ENCODE assay signal across 8 cellular contexts in the genomic region with DNA sequence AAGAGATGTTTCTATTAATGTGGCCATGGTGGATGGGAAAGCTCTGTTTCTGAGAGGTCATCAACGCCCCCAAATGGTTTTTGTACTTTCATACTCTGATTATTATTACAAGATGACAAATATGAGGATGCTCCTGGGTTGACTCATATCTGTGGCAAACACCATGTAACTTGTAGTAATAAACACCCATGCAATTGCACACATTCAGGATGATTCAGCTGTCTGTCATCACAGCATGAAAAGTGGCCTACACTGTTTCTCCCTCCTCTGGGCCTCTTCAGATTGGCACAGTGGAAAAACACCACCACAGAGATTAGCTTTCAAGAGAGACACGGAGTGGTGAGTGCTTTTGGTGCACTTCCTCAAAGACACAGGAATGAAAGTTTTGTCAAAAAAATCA.
DNase-seq lines count a peak whose midpoint lies in the region; ATAC-seq and TF ChIP-seq lines count a peak whose summit lies in the region.

No MANE protein-coding gene starts in this region.

- no peak overlapping the region for H3K4me3 ChIP-seq in AG04450 (ENCODE audit: low read depth, low read length)

- CTCF ChIA-PET in AG04450 (lab: Charles Lee) = interaction anchor here (1.1 to 1.5 kb wide), 3 partner anchors 112 to 142 kb away, joined by 4 to 7 read pairs (median 4); no protein-coding TSS in a partner anchor

- DNase-seq in AG04450 (ENCODE audit: low read depth, low spot score) = peak; percentile 91
- peak; percentile 39 to 74 for DNase-seq in NOMO-1 (lab: John Stamatoyannopoulos, UW; ENCODE audit: unreplicated experiment in 2 of 2)
- DNase-seq in fibroblast of gingiva (ENCODE audit: low read depth) = peak; percentile 94
- DNase-seq in NCI-H1092 (lab: John Stamatoyannopoulos, UW) = no peak
- no peak for DNase-seq in SKM-1 (lab: John Stamatoyannopoulos, UW; ENCODE audit: unreplicated experiment)
- DNase-seq in NCI-H146 treated with DMSO at 0.1 percent for 48 hours (lab: John Stamatoyannopoulos, UW; ENCODE audit: unreplicated experiment) = no peak
- no peak for DNase-seq in mucosa of gallbladder (ENCODE audit: low spot score)

- POLR2A ChIA-PET in AG04450 (lab: Yijun Ruan, JAX) = interaction anchor here (0.9 to 1.3 kb wide), 4 partner anchors 25 to 113 kb away, joined by 3 to 7 read pairs (median 3); no protein-coding TSS in a partner anchor

- ATAC-seq in GM19351 (IDR thresholded peaks at IDR 0.05; ENCODE audit: unreplicated experiment) = peak; percentile 92

- no peaks in the 10 kb centered on the region for H3K9me3 ChIP-seq in AG04450 (ENCODE audit: control insufficient read depth, insufficient read depth, low read length)

- H3K27ac ChIP-seq in AG04450 (ENCODE audit: low read depth, low read length) = peak overlapping the region; percentile 84

- no peak for TF ChIP-seq CTCF in AG04450 (IDR thresholded peaks at IDR 0.05; ENCODE audit: low read depth, low read length)

- H3K27me3 ChIP-seq in AG04450 (ENCODE audit: control insufficient read depth, insufficient read depth, low read length) = no peaks in the 10 kb centered on the region

Comparison
In these comparisons a context has a peak if more than half of its experiments do, and no peak if none do; other contexts are left out.
1. DNase-seq: peak in AG04450 (single experiment), NOMO-1 (2 of 2) and fibroblast of gingiva (single experiment); none in NCI-H1092 (single experiment), SKM-1 (single experiment), NCI-H146 treated with DMSO at 0.1 percent for 48 hours (single experiment) and mucosa of gallbladder (single experiment).